In genomic region chr17:41057547-41057946, GRCh38 we compare ENCODE assay signal across 34 cellular contexts. TPM values are rescaled to one million over a fixed set of nuclear protein-coding genes. Genes with fewer than 3 reads are reported as not detected.
"Had no signal": no experiment of that assay in that cellular context is flagged by ENCODE, and none has a peak within 500 bp of the region (broad histone marks: within the 10 kb centered on the region; RNA-seq: fewer than 3 reads in every experiment).

No MANE protein-coding gene starts in this region.

- DNase-seq: activated CD4-positive, alpha-beta memory T cell treated with anti-CD3 and anti-CD28 coated beads for 36 hours; activated CD4-positive, alpha-beta T cell treated with anti-CD3 and anti-CD28 coated beads for 4 hours; activated CD8-positive, alpha-beta memory T cell treated with anti-CD3 and anti-CD28 coated beads, Interleukin-2, amount 50 U/mL, for 48 hours; activated gamma-delta T cell; activated naive CD4-positive, alpha-beta T cell treated with anti-CD3 and anti-CD28 coated beads, Interleukin-2, amount 10 ng/mL, durations not matched to agents 7 days and 5 days; activated T-cell treated with anti-CD3 and anti-CD28 coated beads, Interleukin-2, amount 50 U/mL, for 24 hours; amniotic stem cell; brain microvascular endothelial cell; effector memory CD8-positive, alpha-beta T cell; erythroblast; gastrocnemius medialis; glutamatergic neuron; left ventricle myocardium inferior; mesendoderm; posterior cingulate gyrus; stimulated activated CD4-positive, alpha-beta T cell treated with anti-CD3 and anti-CD28 coated beads, Interleukin-12 subunit alpha, Interleukin-12 subunit beta, amount 100 ng/mL, for 4 hours; stimulated activated CD4-positive, alpha-beta T cell treated with anti-CD3 and anti-CD28 coated beads, Interleukin-4, amount 100 ng/mL, for 1 hour; trophoblast cell had no signal

- H3K9me3 ChIP-seq: thoracic aorta had no signal

- H3K27me3 ChIP-seq: brain microvascular endothelial cell had no signal

- ATAC-seq: effector memory CD8-positive, alpha-beta T cell; gastrocnemius medialis; natural killer cell treated with Interleukin-12 subunit alpha and Interleukin-12 subunit beta and Interleukin-15 and Interleukin-18, amount 100 ng/mL, for 72 hours; sciatic nerve had no signal

- H3K4me3 ChIP-seq: coronary artery, gastrocnemius medialis, left ventricle myocardium inferior, lung, skin epidermis, thoracic aorta had no signal

- H3K4me1 ChIP-seq: gastrocnemius medialis, left ventricle myocardium inferior had no signal

- FAIRE-seq: astrocyte, islet of Langerhans, urothelium cell line had no signal

- H3K27ac ChIP-seq: brain microvascular endothelial cell, coronary artery, gastrocnemius medialis, left ventricle myocardium inferior, skin epidermis, thoracic aorta had no signal

- H3K36me3 ChIP-seq: brain microvascular endothelial cell, gastrocnemius medialis, left ventricle myocardium inferior, thoracic aorta had no signal

RNA-seq across cellular contexts. Expression of gene KRTAP2-3, which starts 2.4 kb away (rescaled TPM):
- total RNA-seq: activated CD4-positive, alpha-beta memory T cell treated with anti-CD3 and anti-CD28 coated beads for 36 hours; cardiac septum; cerebellum; gastrocnemius medialis; left ventricle myocardium inferior; lung; mononuclear cell; natural killer cell treated with Interleukin-12 subunit alpha and Interleukin-12 subunit beta and Interleukin-15 and Interleukin-18, amount 100 ng/mL, for 72 hours; omental fat pad; sciatic nerve; subcutaneous adipose tissue; thoracic aorta had no signal
- polyA plus RNA-seq: lung had no signal

RNA-seq across cellular contexts. Expression of gene KRTAP2-2, which starts 2.5 kb away (rescaled TPM):
- total RNA-seq: activated CD4-positive, alpha-beta memory T cell treated with anti-CD3 and anti-CD28 coated beads for 36 hours; astrocyte; cardiac septum; cerebellum; gastrocnemius medialis; left ventricle myocardium inferior; lung; mononuclear cell; myocyte; natural killer cell treated with Interleukin-12 subunit alpha and Interleukin-12 subunit beta and Interleukin-15 and Interleukin-18, amount 100 ng/mL, for 72 hours; omental fat pad; sciatic nerve; subcutaneous adipose tissue; thoracic aorta had no signal
- polyA plus RNA-seq: lung had no signal

RNA-seq across cellular contexts. Expression of gene KRTAP2-4, which starts 8.1 kb away (rescaled TPM):
- total RNA-seq: activated CD4-positive, alpha-beta memory T cell treated with anti-CD3 and anti-CD28 coated beads for 36 hours; astrocyte; cardiac septum; cerebellum; gastrocnemius medialis; left ventricle myocardium inferior; lung; mononuclear cell; myocyte; natural killer cell treated with Interleukin-12 subunit alpha and Interleukin-12 subunit beta and Interleukin-15 and Interleukin-18, amount 100 ng/mL, for 72 hours; omental fat pad; renal cortical epithelial cell; sciatic nerve; subcutaneous adipose tissue; thoracic aorta had no signal
- polyA plus RNA-seq: lung had no signal

RNA-seq across cellular contexts. Expression of gene KRTAP2-1, which starts 10.4 kb away (rescaled TPM):
- total RNA-seq: activated CD4-positive, alpha-beta memory T cell treated with anti-CD3 and anti-CD28 coated beads for 36 hours; astrocyte; cardiac septum; cerebellum; gastrocnemius medialis; left ventricle myocardium inferior; lung; mononuclear cell; myocyte; natural killer cell treated with Interleukin-12 subunit alpha and Interleukin-12 subunit beta and Interleukin-15 and Interleukin-18, amount 100 ng/mL, for 72 hours; omental fat pad; renal cortical epithelial cell; sciatic nerve; subcutaneous adipose tissue; thoracic aorta had no signal
- polyA plus RNA-seq: lung had no signal

RNA-seq across cellular contexts. Expression of gene KRTAP1-1, which starts 16.3 kb away (rescaled TPM):
- total RNA-seq: activated CD4-positive, alpha-beta memory T cell treated with anti-CD3 and anti-CD28 coated beads for 36 hours; astrocyte; cardiac septum; cerebellum; gastrocnemius medialis; left ventricle myocardium inferior; lung; mononuclear cell; natural killer cell treated with Interleukin-12 subunit alpha and Interleukin-12 subunit beta and Interleukin-15 and Interleukin-18, amount 100 ng/mL, for 72 hours; omental fat pad; sciatic nerve; subcutaneous adipose tissue; thoracic aorta had no signal
- polyA plus RNA-seq: lung had no signal
